ENCODE assay signal across 8 cellular contexts in genomic region chr18:53567935-53568574, GRCh38.
A peak's percentile ranks its signal among the peaks of the same experiment; 100 is the strongest.
DNase-seq lines count a peak whose midpoint lies in the region; ATAC-seq, FAIRE-seq and TF ChIP-seq lines count a peak whose summit lies in the region.

No MANE protein-coding gene starts in this region.

- ATAC-seq in GM21825 (IDR thresholded peaks at IDR 0.05; ENCODE audit: unreplicated experiment): no peak

- H3K4me3 ChIP-seq in astrocyte of the cerebellum (ENCODE audit: low read depth, low read length): no peak overlapping the region

- peak; percentile 53 for FAIRE-seq in islet of Langerhans (lab: Jason Lieb, UNC)

- peak; percentile 56 for TF ChIP-seq CTCF in astrocyte of the cerebellum (IDR thresholded peaks at IDR 0.05; ENCODE audit: low read depth, low read length, missing control alignments)

- in situ Hi-C loops in astrocyte of the cerebellum (cut with HindIII; ENCODE audit: low sequenced_read_pairs): no loop called here

- peak; percentile 21 for DNase-seq in CD1c-positive myeloid dendritic cell (ENCODE audit: extremely low spot score)
- DNase-seq in GM19238 (ENCODE audit: insufficient read length, low spot score): peak; percentile 16
- peak; percentile 57 for DNase-seq in NCI-H1092 treated with DMSO at 0.1 percent for 48 hours (lab: John Stamatoyannopoulos, UW)
- DNase-seq in astrocyte of the cerebellum (ENCODE audit: low read depth): peak; percentile 11
- no peak for DNase-seq in stimulated activated naive CD4-positive, alpha-beta T cell (lab: John Stamatoyannopoulos, UW)
- no peak for DNase-seq in NCI-H187 treated with DMSO at 0.1 percent for 48 hours (lab: John Stamatoyannopoulos, UW)

Comparison
In these comparisons a context has a peak if more than half of its experiments do, and no peak if none do; other contexts are left out.
1. DNase-seq: peak in CD1c-positive myeloid dendritic cell (single experiment), GM19238 (single experiment), NCI-H1092 treated with DMSO at 0.1 percent for 48 hours (single experiment) and astrocyte of the cerebellum (single experiment); none in stimulated activated naive CD4-positive, alpha-beta T cell (0 of 6) and NCI-H187 treated with DMSO at 0.1 percent for 48 hours (single experiment).